ENCODE assay signal across 20 cellular contexts in the genomic region with DNA sequence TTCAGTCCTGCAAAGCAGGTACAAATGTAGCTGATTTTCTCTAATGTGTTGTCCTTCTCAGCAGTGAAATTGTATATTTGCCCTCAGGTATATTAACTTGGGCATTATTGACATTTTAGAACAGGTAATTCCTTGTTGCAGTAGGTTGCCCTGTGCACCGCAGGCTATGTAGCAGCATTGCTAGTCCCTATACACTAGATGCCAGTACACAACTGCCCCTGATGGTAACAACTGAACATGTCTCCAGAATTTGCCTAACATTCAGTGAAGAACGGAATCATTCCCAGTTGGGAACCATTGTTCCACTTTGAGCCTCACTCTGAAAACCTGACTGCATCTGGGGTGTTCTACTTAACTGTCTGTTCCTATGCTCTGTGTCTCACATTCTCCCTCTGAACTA. TPM values are rescaled to one million over a fixed set of nuclear protein-coding genes. Genes with fewer than 3 reads are reported as not detected.
DNase-seq lines count a peak whose midpoint lies in the region; ATAC-seq, FAIRE-seq and TF ChIP-seq lines count a peak whose summit lies in the region.
"Had no signal": no experiment of that assay in that cellular context is flagged by ENCODE, and none has a peak within 500 bp of the region (broad histone marks: within the 10 kb centered on the region; RNA-seq: fewer than 3 reads in every experiment).

No MANE protein-coding gene starts in this region.

- no peak overlapping the region for H3K27ac Mint-ChIP-seq in CD8-positive, alpha-beta T cell
- H3K27ac Mint-ChIP-seq: activated CD4-positive, alpha-beta memory T cell treated with anti-CD3 and anti-CD28 coated beads for 36 hours; activated T-helper 1 cell treated with anti-CD3 and anti-CD28 coated beads, Interleukin-12 subunit alpha, Interleukin-12 subunit beta, Interleukin-2, Interleukin-4 antibody, amounts not matched to agents 30 ng/mL and 10 ng/mL and 1 ng/mL, durations not matched to agents 14 hours and 24 hours and 36 hours; stimulated activated naive CD8-positive, alpha-beta T cell treated with anti-CD3 and anti-CD28 coated beads, Interleukin-15, Interleukin-2, amounts not matched to agents 100 ng/mL and 50 ng/mL, for 24 hours had no signal

- H3K4me3 Mint-ChIP-seq in CD8-positive, alpha-beta T cell: no peak overlapping the region
- H3K4me3 Mint-ChIP-seq: activated CD4-positive, alpha-beta memory T cell treated with anti-CD3 and anti-CD28 coated beads for 36 hours; activated T-helper 1 cell treated with anti-CD3 and anti-CD28 coated beads, Interleukin-12 subunit alpha, Interleukin-12 subunit beta, Interleukin-2, Interleukin-4 antibody, amounts not matched to agents 30 ng/mL and 10 ng/mL and 1 ng/mL, durations not matched to agents 14 hours and 24 hours and 36 hours; stimulated activated naive CD8-positive, alpha-beta T cell treated with anti-CD3 and anti-CD28 coated beads, Interleukin-15, Interleukin-2, amounts not matched to agents 100 ng/mL and 50 ng/mL, for 24 hours had no signal

- H3K4me1 ChIP-seq in right lobe of liver: peaks cover 0 to 3% (median 0%) of the 10 kb centered on the region in 4 donors
- H3K4me1 ChIP-seq in CD8-positive, alpha-beta T cell (ENCODE audit: insufficient read depth, low read length): no peaks in the 10 kb centered on the region

- no peaks in the 10 kb centered on the region for H3K36me3 ChIP-seq in right lobe of liver
- no peaks in the 10 kb centered on the region for H3K36me3 ChIP-seq in CD8-positive, alpha-beta T cell (ENCODE audit: insufficient read depth, low read length)

- no peaks in the 10 kb centered on the region for H3K27me3 Mint-ChIP-seq in CD8-positive, alpha-beta T cell (ENCODE audit: low read depth)
- H3K27me3 Mint-ChIP-seq: stimulated activated naive CD8-positive, alpha-beta T cell treated with anti-CD3 and anti-CD28 coated beads, Interleukin-15, Interleukin-2, amounts not matched to agents 100 ng/mL and 50 ng/mL, for 24 hours had no signal

- no peaks in the 10 kb centered on the region for H3K9me3 ChIP-seq in right lobe of liver
- H3K9me3 ChIP-seq in CD8-positive, alpha-beta T cell (ENCODE audit: low read length): no peaks in the 10 kb centered on the region

- H3K27me3 ChIP-seq in right lobe of liver: no peaks in the 10 kb centered on the region
- H3K27me3 ChIP-seq in CD8-positive, alpha-beta T cell (ENCODE audit: insufficient read depth, low read length): no peaks in the 10 kb centered on the region

- DNase-seq in ELR (ENCODE audit: low read depth) (peak; percentile 10), HTR-8/SVneo (ENCODE audit: insufficient read length, low spot score) (no peak), astrocyte of the cerebellum (ENCODE audit: low read depth) (no peak), right lobe of liver (no peak), SHP77 (lab: John Stamatoyannopoulos, UW) (no peak), GM12892 (ENCODE audit: insufficient read length) (no peak)
- DNase-seq in CD8-positive, alpha-beta T cell: no peak
- DNase-seq: activated CD4-positive, alpha-beta memory T cell treated with anti-CD3 and anti-CD28 coated beads for 36 hours; DMS79; head of caudate nucleus; NCI-H2029 treated with DMSO at 0.1 percent for 48 hours; posterior cingulate gyrus; stimulated activated CD4-positive, alpha-beta T cell treated with anti-CD3 and anti-CD28 coated beads, Interleukin-12 subunit alpha, Interleukin-12 subunit beta, amount 100 ng/mL, for 4 hours had no signal

- 86% methylated on average over 2 of the region's 2 CpGs for WGBS in right lobe of liver (ENCODE audit: insufficient coverage, low coverage, low lambda C conversion rate, missing lambda C conversion rate)

- TF ChIP-seq POLR2A in right lobe of liver (IDR thresholded peaks at IDR 0.05) (no peak), GM12892 (IDR thresholded peaks at IDR 0.05; ENCODE audit: low read depth, low read length) (no peak)

- no peak overlapping the region for H3K27ac ChIP-seq in right lobe of liver
- H3K27ac ChIP-seq in CD8-positive, alpha-beta T cell (ENCODE audit: low read depth, low read length): no peak overlapping the region
- H3K27ac ChIP-seq: coronary artery, SK-N-MC had no signal

- ATAC-seq in right lobe of liver: peak; percentile 48 to 67 (median 56)
- ATAC-seq in CD8-positive, alpha-beta T cell: no peak
- ATAC-seq in HG02678 (IDR thresholded peaks at IDR 0.05; ENCODE audit: unreplicated experiment): no peak
- ATAC-seq: esophagus mucosa had no signal

- H3K9me3 Mint-ChIP-seq in CD8-positive, alpha-beta T cell: peaks cover 8% of the 10 kb centered on the region
- H3K9me3 Mint-ChIP-seq: activated T-helper 1 cell treated with anti-CD3 and anti-CD28 coated beads, Interleukin-12 subunit alpha, Interleukin-12 subunit beta, Interleukin-2, Interleukin-4 antibody, amounts not matched to agents 30 ng/mL and 10 ng/mL and 1 ng/mL, durations not matched to agents 14 hours and 24 hours and 36 hours; stimulated activated naive CD8-positive, alpha-beta T cell treated with anti-CD3 and anti-CD28 coated beads, Interleukin-15, Interleukin-2, amounts not matched to agents 100 ng/mL and 50 ng/mL, for 24 hours had no signal

- FAIRE-seq in HTR-8/SVneo (lab: Jason Lieb, UNC): peak; percentile 83
- FAIRE-seq in GM12892 (lab: Jason Lieb, UNC): no peak
- FAIRE-seq: urothelium cell line had no signal

- peak; percentile 3 for TF ChIP-seq CTCF in astrocyte of the cerebellum (IDR thresholded peaks at IDR 0.05; ENCODE audit: low read depth, low read length, missing control alignments)
- no peak for TF ChIP-seq CTCF in right lobe of liver (IDR thresholded peaks at IDR 0.05)
- TF ChIP-seq CTCF in CD8-positive, alpha-beta T cell (IDR thresholded peaks at IDR 0.05): no peak

- CTCF ChIA-PET in CD8-positive, alpha-beta T cell (lab: Charles Lee): interaction anchor here (1.4 kb wide), 1 partner anchor 10 kb away, joined by 3 read pairs; no protein-coding TSS in a partner anchor

- POLR2A ChIA-PET in CD8-positive, alpha-beta T cell (lab: Charles Lee): no interaction called here

- intact Hi-C loops in right lobe of liver (cut with DNase I): loop anchor here in 1 of 2 donors (5.0 kb wide), 1 partner anchor 75 kb away; no protein-coding TSS in a partner anchor
- intact Hi-C loops in CD8-positive, alpha-beta T cell (cut with DNase I, micrococcal nuclease): no loop called here

- peaks cover 3% of the 10 kb centered on the region for H3K4me1 Mint-ChIP-seq in CD8-positive, alpha-beta T cell (ENCODE audit: low read depth)

- no peaks in the 10 kb centered on the region for H3K36me3 Mint-ChIP-seq in CD8-positive, alpha-beta T cell
- H3K36me3 Mint-ChIP-seq: activated CD4-positive, alpha-beta memory T cell treated with anti-CD3 and anti-CD28 coated beads for 36 hours had no signal

- in situ Hi-C loops in astrocyte of the cerebellum (cut with HindIII; ENCODE audit: low sequenced_read_pairs): loop anchor here (25.0 kb wide), 1 partner anchor 935 kb away; no protein-coding TSS in a partner anchor

- H3K4me3 ChIP-seq in astrocyte of the cerebellum (ENCODE audit: low read depth, low read length) (no peak overlapping the region), right lobe of liver (no peak overlapping the region)
- H3K4me3 ChIP-seq in CD8-positive, alpha-beta T cell (ENCODE audit: low read depth, low read length): no peak overlapping the region
- H3K4me3 ChIP-seq: coronary artery, SK-N-MC had no signal

RNA-seq across cellular contexts. Expression of a gene that starts 23.1 kb away (rescaled TPM):
- total RNA-seq in right lobe of liver: 100 to 1,000 TPM; 145 to 223 (median 189) TPM
- not detected for total RNA-seq in CD8-positive, alpha-beta T cell
- 0.45 TPM for polyA plus RNA-seq in GM12892 (2012; ENCODE audit: missing spikeins)
- total RNA-seq: activated CD4-positive, alpha-beta memory T cell treated with anti-CD3 and anti-CD28 coated beads for 36 hours had no signal

Comparison
In these comparisons a context has a peak if more than half of its experiments do, and no peak if none do; other contexts are left out.
1. ATAC-seq: peak in right lobe of liver (4 of 4); none in CD8-positive, alpha-beta T cell (single experiment) and HG02678 (single experiment).
2. RNA of a gene that starts 23.1 kb away (total RNA-seq): 145 to 223 TPM in right lobe of liver; not detected in CD8-positive, alpha-beta T cell; every median in the first group is over 100 times any median in the second.